In the genomic region with DNA sequence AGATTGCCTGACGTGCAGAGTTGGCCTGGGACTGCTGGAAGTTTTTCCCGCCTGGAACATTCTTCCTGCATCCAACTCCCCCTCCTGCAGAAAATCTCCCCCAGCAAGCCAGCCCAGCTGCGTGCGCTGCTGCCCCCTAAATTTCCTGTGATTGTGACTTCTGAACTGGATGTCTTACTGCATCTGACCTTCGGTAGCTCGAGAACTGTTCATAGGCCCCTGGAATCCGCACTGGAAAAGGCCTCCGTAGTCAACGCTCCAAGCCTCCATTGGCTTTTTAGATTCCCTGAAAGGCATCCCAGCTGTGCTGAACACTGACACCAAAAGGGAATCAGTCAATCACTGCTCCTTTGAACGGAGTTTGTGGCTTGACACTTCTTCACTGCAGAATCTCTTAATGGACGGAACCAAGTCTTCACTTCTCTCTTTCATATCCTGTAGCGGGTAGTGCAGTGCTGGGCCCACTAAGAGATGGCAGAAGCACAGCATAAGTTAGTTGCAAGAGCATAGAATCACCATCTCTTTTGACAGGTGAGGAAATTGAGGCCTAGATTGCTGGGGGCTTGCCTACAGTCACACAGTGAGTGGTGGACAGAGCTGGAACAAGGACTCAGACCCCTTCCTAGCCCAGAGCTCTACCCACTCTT, we compare ENCODE assay signal across 1 cellular context.
TF ChIP-seq lines count a peak whose summit lies in the region.

No MANE protein-coding gene starts in this region.

TF ChIP-seq in GM23338, 12 proteins besides CTCF, POLR2A, EP300 and RAD21 (continued from another document):
- TF ChIP-seq, protein P1, sequence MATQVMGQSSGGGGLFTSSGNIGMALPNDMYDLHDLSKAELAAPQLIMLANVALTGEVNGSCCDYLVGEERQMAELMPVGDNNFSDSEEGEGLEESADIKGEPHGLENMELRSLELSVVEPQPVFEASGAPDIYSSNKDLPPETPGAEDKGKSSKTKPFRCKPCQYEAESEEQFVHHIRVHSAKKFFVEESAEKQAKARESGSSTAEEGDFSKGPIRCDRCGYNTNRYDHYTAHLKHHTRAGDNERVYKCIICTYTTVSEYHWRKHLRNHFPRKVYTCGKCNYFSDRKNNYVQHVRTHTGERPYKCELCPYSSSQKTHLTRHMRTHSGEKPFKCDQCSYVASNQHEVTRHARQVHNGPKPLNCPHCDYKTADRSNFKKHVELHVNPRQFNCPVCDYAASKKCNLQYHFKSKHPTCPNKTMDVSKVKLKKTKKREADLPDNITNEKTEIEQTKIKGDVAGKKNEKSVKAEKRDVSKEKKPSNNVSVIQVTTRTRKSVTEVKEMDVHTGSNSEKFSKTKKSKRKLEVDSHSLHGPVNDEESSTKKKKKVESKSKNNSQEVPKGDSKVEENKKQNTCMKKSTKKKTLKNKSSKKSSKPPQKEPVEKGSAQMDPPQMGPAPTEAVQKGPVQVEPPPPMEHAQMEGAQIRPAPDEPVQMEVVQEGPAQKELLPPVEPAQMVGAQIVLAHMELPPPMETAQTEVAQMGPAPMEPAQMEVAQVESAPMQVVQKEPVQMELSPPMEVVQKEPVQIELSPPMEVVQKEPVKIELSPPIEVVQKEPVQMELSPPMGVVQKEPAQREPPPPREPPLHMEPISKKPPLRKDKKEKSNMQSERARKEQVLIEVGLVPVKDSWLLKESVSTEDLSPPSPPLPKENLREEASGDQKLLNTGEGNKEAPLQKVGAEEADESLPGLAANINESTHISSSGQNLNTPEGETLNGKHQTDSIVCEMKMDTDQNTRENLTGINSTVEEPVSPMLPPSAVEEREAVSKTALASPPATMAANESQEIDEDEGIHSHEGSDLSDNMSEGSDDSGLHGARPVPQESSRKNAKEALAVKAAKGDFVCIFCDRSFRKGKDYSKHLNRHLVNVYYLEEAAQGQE (IDR thresholded peaks at IDR 0.05; ENCODE audit: unreplicated experiment), result no peak
- TF ChIP-seq EZH2 (IDR thresholded peaks at IDR 0.05; ENCODE audit: low read depth, unreplicated experiment) (no peak), ZNF114 (CRISPR knock-in tag; IDR thresholded peaks at IDR 0.05) (no peak)
